ENCODE assay signal across 8 cellular contexts in the genomic region with DNA sequence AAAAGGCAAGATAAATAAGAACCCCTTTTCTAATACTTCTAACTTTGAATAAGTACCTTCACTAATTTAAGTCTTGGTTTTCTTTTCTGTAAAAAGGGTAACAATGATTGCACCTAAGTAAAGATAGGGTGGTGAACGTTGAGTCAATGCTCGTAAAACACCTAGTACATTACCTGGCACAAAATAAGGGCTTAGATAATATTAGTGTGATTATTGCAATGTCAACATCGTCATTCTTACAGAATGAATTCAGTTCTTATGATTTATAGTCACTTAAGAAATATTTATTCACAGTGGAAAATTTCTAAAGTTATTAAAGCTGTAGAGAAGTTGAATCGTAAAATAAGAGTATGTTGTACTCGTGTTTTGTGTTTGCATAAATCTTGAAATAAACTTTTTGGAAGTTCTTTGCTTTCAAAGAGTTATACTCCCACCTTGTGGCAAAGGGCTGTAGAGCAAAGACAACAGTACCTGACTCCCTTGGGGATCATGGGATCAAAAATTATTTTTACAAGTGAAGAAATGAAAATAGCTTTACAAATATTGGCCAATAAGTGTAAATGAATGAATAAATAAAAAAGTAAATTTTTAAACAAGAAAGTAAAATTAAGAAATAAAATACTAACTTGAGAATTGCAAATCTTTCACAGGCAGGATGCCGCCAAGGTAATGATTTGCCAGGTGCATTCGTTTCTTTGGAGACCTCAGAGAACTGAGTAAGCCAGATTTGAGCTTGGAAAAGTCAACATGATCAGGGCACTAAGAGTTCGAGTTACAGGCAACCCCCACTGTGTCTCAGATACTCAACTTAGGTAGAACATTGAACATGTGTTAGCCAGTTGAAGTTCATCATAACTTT.
DNase-seq lines count a peak whose midpoint lies in the region; ATAC-seq, FAIRE-seq and TF ChIP-seq lines count a peak whose summit lies in the region.

No MANE protein-coding gene starts in this region.

- TF ChIP-seq CTCF in D721Med (IDR thresholded peaks at IDR 0.05; ENCODE audit: insufficient read depth, missing control alignments): peak; percentile 73
- TF ChIP-seq CTCF in RWPE2 (IDR thresholded peaks at IDR 0.05; ENCODE audit: poor library complexity, severe bottlenecking): peak; percentile 88
- TF ChIP-seq CTCF in fibroblast of mammary gland (conservative IDR thresholded peaks at IDR 0.05; ENCODE audit: control insufficient read depth, insufficient read depth, low read depth, low read length): peak; percentile 76

- H3K9me3 ChIP-seq in RWPE2 (ENCODE audit: severe bottlenecking): no peaks in the 10 kb centered on the region

- no peaks in the 10 kb centered on the region for H3K27me3 ChIP-seq in RWPE2 (ENCODE audit: insufficient read depth, poor library complexity, severe bottlenecking)

- peaks cover 3% of the 10 kb centered on the region for H3K4me1 ChIP-seq in RWPE2 (ENCODE audit: insufficient read depth, poor library complexity, severe bottlenecking)

- peak; percentile 67 for ATAC-seq in RWPE2 (ENCODE audit: low read depth)
- ATAC-seq in HG03045 (IDR thresholded peaks at IDR 0.05; ENCODE audit: unreplicated experiment): no peak

- DNase-seq in D721Med (ENCODE audit: insufficient read length, low spot score): no peak
- peak; percentile 15 for DNase-seq in Jurkat, Clone E6-1 (ENCODE audit: low read depth, low spot score)
- DNase-seq in RWPE2 (ENCODE audit: low spot score): no peak
- DNase-seq in fibroblast of mammary gland (ENCODE audit: low read depth): peak; percentile 59
- peak; percentile 45 for DNase-seq in superior temporal gyrus (ENCODE audit: extremely low spot score)
- no peak for DNase-seq in activated CD4-positive, alpha-beta T cell treated with anti-CD3 and anti-CD28 coated beads for 48 hours
- DNase-seq in cerebellar nuclear complex (lab: John Stamatoyannopoulos, UW): no peak

- no peak overlapping the region for H3K27ac ChIP-seq in RWPE2 (ENCODE audit: poor library complexity, severe bottlenecking)

- FAIRE-seq in D721Med (lab: Jason Lieb, UNC): peak; percentile 93

- no peaks in the 10 kb centered on the region for H3K36me3 ChIP-seq in RWPE2 (ENCODE audit: low read depth)

- no peak overlapping the region for H3K4me3 ChIP-seq in Jurkat, Clone E6-1 (ENCODE audit: low read length)
- H3K4me3 ChIP-seq in RWPE2 (ENCODE audit: severe bottlenecking) (no peak overlapping the region), fibroblast of mammary gland (ENCODE audit: control insufficient read depth, low read depth, low read length) (no peak overlapping the region)

Comparison
In these comparisons a context has a peak if more than half of its experiments do, and no peak if none do; other contexts are left out.
1. DNase-seq: peak in Jurkat, Clone E6-1 (single experiment), fibroblast of mammary gland (single experiment) and superior temporal gyrus (single experiment); none in D721Med (single experiment), RWPE2 (single experiment), activated CD4-positive, alpha-beta T cell treated with anti-CD3 and anti-CD28 coated beads for 48 hours (single experiment) and cerebellar nuclear complex (0 of 2).
2. Peak in every context shown above with its lines, with median percentiles within 50 percentile points of each other: CTCF ChIP-seq.